8 cellular contexts compared by ENCODE assay signal in the genomic region with DNA sequence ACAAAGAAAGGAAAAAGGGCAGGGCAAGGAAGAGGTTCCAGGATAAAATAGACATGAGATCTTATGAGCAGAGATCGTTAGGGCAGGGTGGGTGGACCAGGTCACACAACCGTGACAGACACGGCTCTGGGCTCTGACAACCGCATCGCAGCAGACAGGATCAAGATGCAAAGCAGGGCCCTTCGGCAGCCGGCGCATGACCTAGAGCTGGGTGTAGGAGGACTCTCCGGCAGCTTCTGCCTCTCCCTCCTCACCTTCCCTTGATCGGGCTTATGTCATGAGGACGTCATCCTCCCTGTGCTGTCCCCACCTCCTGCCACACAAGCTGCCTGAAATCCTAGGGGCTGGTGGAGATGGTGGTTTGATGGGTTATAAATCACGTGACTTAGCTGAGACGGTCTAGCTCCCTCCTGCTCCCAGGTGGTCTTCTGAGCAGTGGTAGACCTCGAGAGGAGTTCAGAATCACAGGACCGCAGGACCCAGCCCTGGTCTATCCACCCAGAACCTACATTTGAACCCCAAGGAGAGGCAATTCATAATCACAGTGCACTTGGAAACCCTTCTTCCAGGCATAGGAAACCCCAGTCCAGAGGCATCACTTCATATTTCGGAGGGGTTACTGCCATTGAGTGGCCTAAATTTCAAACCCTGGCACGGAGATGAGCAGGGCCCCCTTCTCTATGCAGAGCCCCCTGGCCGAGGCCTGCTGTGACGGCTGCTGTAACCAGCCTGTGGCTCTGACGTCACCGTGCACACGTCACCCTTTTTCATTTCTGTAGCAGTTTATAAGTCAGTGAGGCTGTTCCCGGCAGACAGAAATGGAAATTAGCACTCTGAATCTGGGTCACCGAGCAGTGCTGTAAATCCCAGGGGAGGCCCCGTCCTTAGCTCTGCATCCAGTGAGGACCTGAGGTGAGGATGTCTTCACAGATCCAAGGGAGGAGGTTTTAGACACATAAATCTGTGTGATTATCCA. TPM values are rescaled to one million over a fixed set of nuclear protein-coding genes. Genes with fewer than 3 reads are reported as not detected.
DNase-seq lines count a peak whose midpoint lies in the region; ATAC-seq, FAIRE-seq and TF ChIP-seq lines count a peak whose summit lies in the region.

No MANE protein-coding gene starts in this region.

- H3K27ac Mint-ChIP-seq in CD8-positive, alpha-beta memory T cell, result peak overlapping the region; percentile 91 to 99 (median 98)
- H3K27ac Mint-ChIP-seq in CD14-positive monocyte, result peak overlapping the region in 1 of 7 donors; percentile 70

- H3K9me3 Mint-ChIP-seq in CD8-positive, alpha-beta memory T cell, result no peaks in the 10 kb centered on the region
- H3K9me3 Mint-ChIP-seq in CD14-positive monocyte, result peaks cover 0 to 6% (median 0%) of the 10 kb centered on the region in 7 donors

- POLR2A ChIA-PET in CD8-positive, alpha-beta memory T cell (lab: Charles Lee), result interaction anchor here (0.5 kb wide), 1 partner anchor 867 kb away, joined by 6 read pairs; no protein-coding TSS in a partner anchor
- POLR2A ChIA-PET in K562 (lab: Yijun Ruan, JAX), result no interaction called here

- H3K27me3 ChIP-seq in CD8-positive, alpha-beta memory T cell (ENCODE audit: insufficient read depth, low read length, poor library complexity, severe bottlenecking), result no peaks in the 10 kb centered on the region
- H3K27me3 ChIP-seq in K562 (ENCODE audit: control insufficient read depth in 2 of 2, insufficient read depth in 2 of 2, low read length in 2 of 2) (peaks cover 27 to 69% of the 10 kb centered on the region in 2 experiments), gastrocnemius medialis (peaks cover 0 to 5% (median 0%) of the 10 kb centered on the region in 3 donors)

- no TSS peak for BruUV-seq in K562 (replicated peaks; lab: Mats Ljungman, UMichigan)

- in situ Hi-C loops in K562 (cut with MboI), result no loop called here
- in situ Hi-C loops in gastrocnemius medialis (cut with MboI; ENCODE audit: low sequenced_read_pairs in 4 of 4), result no loop called here

- no peaks in the 10 kb centered on the region for H3K79me2 ChIP-seq in K562 (ENCODE audit: control insufficient read depth, insufficient read depth, low read length)

- H3K27me3 Mint-ChIP-seq in CD8-positive, alpha-beta memory T cell, result peaks cover 0 to 12% of the 10 kb centered on the region in 2 donors
- H3K27me3 Mint-ChIP-seq in CD14-positive monocyte (ENCODE audit: low read depth in 3 of 3), result peaks cover 0 to 2% (median 1%) of the 10 kb centered on the region in 3 donors

- H3K36me3 ChIP-seq in CD8-positive, alpha-beta memory T cell (ENCODE audit: insufficient read depth, low read length), result no peaks in the 10 kb centered on the region
- H3K36me3 ChIP-seq in K562 (ENCODE audit: control insufficient read depth, insufficient read depth, low read length), result no peaks in the 10 kb centered on the region
- no peaks in the 10 kb centered on the region for H3K36me3 ChIP-seq in gastrocnemius medialis

- intact Hi-C loops in K562 (cut with micrococcal nuclease) (no loop called here), CD14-positive monocyte (cut with micrococcal nuclease) (no loop called here), gastrocnemius medialis (cut with DNase I; ENCODE audit: low total_unique reads) (no loop called here)

- TF ChIP-seq POLR2A in K562 (conservative IDR thresholded peaks at IDR 0.05), result no peak
- no peak for TF ChIP-seq POLR2A in gastrocnemius medialis (IDR thresholded peaks at IDR 0.05)

- peaks cover 51 to 73% (median 64%) of the 10 kb centered on the region in 3 donors for H3K4me1 Mint-ChIP-seq in CD8-positive, alpha-beta memory T cell
- peaks cover 2% of the 10 kb centered on the region for H3K4me1 Mint-ChIP-seq in CD14-positive monocyte

- 3% methylated on average over 25 of the region's 25 CpGs for WGBS in K562 (ENCODE audit: insufficient coverage, low coverage, missing lambda C conversion rate)

- no peak for TF ChIP-seq EP300 in K562 (IDR thresholded peaks at IDR 0.05; ENCODE audit: low read length)

- H3K9ac ChIP-seq in K562 (ENCODE audit: insufficient read depth in 1 of 2, low read depth in 2 of 2, low read length in 2 of 2), result no peak overlapping the region

- no peak overlapping the region for H3K4me3 ChIP-seq in CD8-positive, alpha-beta memory T cell (ENCODE audit: low read length)
- no peak overlapping the region for H3K4me3 ChIP-seq in K562
- no peak overlapping the region for H3K4me3 ChIP-seq in gastrocnemius medialis

- peak; percentile 87 for ATAC-seq in GM19372 (IDR thresholded peaks at IDR 0.05; ENCODE audit: low read depth, unreplicated experiment)
- peak; percentile 86 for ATAC-seq in HG03280 (IDR thresholded peaks at IDR 0.05; ENCODE audit: unreplicated experiment)
- ATAC-seq in K562, result peak; percentile 32; the same call in 2 of the 3 replicates
- no peak for ATAC-seq in gastrocnemius medialis

- no peaks in the 10 kb centered on the region for H3K9me1 ChIP-seq in K562 (ENCODE audit: control insufficient read depth, insufficient read depth, low read length)

- no peaks in the 10 kb centered on the region for H3K9me3 ChIP-seq in CD8-positive, alpha-beta memory T cell (ENCODE audit: low read length)
- H3K9me3 ChIP-seq in K562 (replicated peaks; ENCODE audit: control insufficient read depth, insufficient read depth, low read depth, low read length), result no peaks in the 10 kb centered on the region
- H3K9me3 ChIP-seq in gastrocnemius medialis, result no peaks in the 10 kb centered on the region

- H3K4me1 ChIP-seq in CD8-positive, alpha-beta memory T cell (ENCODE audit: insufficient read depth, low read length), result peaks cover 16% of the 10 kb centered on the region
- no peaks in the 10 kb centered on the region for H3K4me1 ChIP-seq in K562 (replicated peaks in 1 of 2; ENCODE audit: control insufficient read depth in 2 of 2, insufficient read depth in 2 of 2, low read length in 2 of 2)
- no peaks in the 10 kb centered on the region for H3K4me1 ChIP-seq in gastrocnemius medialis

- no peaks in the 10 kb centered on the region; the same call in none of the 2 replicates for H4K20me1 ChIP-seq in K562 (replicated peaks; ENCODE audit: control insufficient read depth, insufficient read depth, low read length)

- no peak overlapping the region for H3K4me2 ChIP-seq in K562 (ENCODE audit: insufficient read depth, low read length)

- TF ChIP-seq CTCF in K562 (IDR thresholded peaks at IDR 0.05 in 2 of 3, conservative IDR thresholded peaks at IDR 0.05 in 1 of 3; ENCODE audit: insufficient read depth in 2 of 3, low read depth in 1 of 3, low read length in 3 of 3), result no peak
- no peak for TF ChIP-seq CTCF in CD14-positive monocyte (IDR thresholded peaks at IDR 0.05)
- no peak for TF ChIP-seq CTCF in gastrocnemius medialis (IDR thresholded peaks at IDR 0.05 in 4 of 5, conservative IDR thresholded peaks at IDR 0.05 in 1 of 5)

- H3K27ac ChIP-seq in CD8-positive, alpha-beta memory T cell (ENCODE audit: low read depth, low read length), result peak overlapping the region; percentile 70
- H3K27ac ChIP-seq in K562 (ENCODE audit: extremely low read depth, low read depth, low read length) (no peak overlapping the region), gastrocnemius medialis (no peak overlapping the region)

- CTCF ChIA-PET in CD8-positive, alpha-beta memory T cell (lab: Charles Lee), result no interaction called here
- CTCF ChIA-PET in K562 (lab: Yijun Ruan, JAX; ENCODE audit: low intra/inter-chr PET ratio), result no interaction called here

- FAIRE-seq in K562 (lab: Jason Lieb, UNC), result no peak

- DNase-seq in CD8-positive, alpha-beta memory T cell, result peak in 4 of 5 donors; percentile 56 to 77 (median 74)
- DNase-seq in K562 (ENCODE audit: extremely low read depth in 1 of 4, low spot score in 3 of 4), result no peak
- DNase-seq in NCI-H2171 (lab: John Stamatoyannopoulos, UW), result no peak
- no peak for DNase-seq in CD14-positive monocyte (ENCODE audit: low spot score)
- DNase-seq in gastrocnemius medialis, result no peak
- DNase-seq in GDM1 (lab: John Stamatoyannopoulos, UW), result no peak

- peaks cover 3 to 7% (median 5%) of the 10 kb centered on the region in 3 donors for H3K36me3 Mint-ChIP-seq in CD8-positive, alpha-beta memory T cell
- H3K36me3 Mint-ChIP-seq in CD14-positive monocyte, result no peaks in the 10 kb centered on the region

- H2AFZ ChIP-seq in K562 (ENCODE audit: low read depth, low read length), result no peak overlapping the region

- no peak for TF ChIP-seq RAD21 in K562 (CRISPR knock-in tag; conservative IDR thresholded peaks at IDR 0.05 in 1 of 2, IDR thresholded peaks at IDR 0.05 in 1 of 2)

- peak overlapping the region; percentile 64 to 98 (median 93) for H3K4me3 Mint-ChIP-seq in CD8-positive, alpha-beta memory T cell
- H3K4me3 Mint-ChIP-seq in CD14-positive monocyte, result no peak overlapping the region

RNA-seq across cellular contexts. Expression of a gene that starts 8.7 kb away (rescaled TPM):
- total RNA-seq in CD8-positive, alpha-beta memory T cell, result 1 to 10 TPM; 3.5 to 3.9 TPM
- 47.3 TPM for polyA plus RNA-seq in CD8-positive, alpha-beta memory T cell
- total RNA-seq in K562 (2011; cell fraction: chromatin; rRNA removed; ENCODE audit: low replicate concordance), result not detected in 2 replicates
- not detected in 2 replicates for total RNA-seq in K562 (2011; cell fraction: nucleolus; rRNA removed)
- total RNA-seq in K562 (2011; cell fraction: nucleoplasm; rRNA removed), result not detected in 2 replicates
- not detected in 2 replicates for total RNA-seq in K562 (2014; rRNA removed)
- not detected in 2 replicates for total RNA-seq in K562 (2014; rRNA removed; fragmentation: Illumina TruSeq; extraction: Trizol)
- not detected in 2 replicates for total RNA-seq in K562 (2015; rRNA removed; fragmentation: Illumina TruSeq; extraction: Trizol)
- total RNA-seq in K562 (2021), result not detected in 2 replicates
- polyA plus RNA-seq in K562 (2011; rRNA removed), result not detected in 2 replicates
- 0.09 TPM in 1 of 2 replicates, not detected in the other for polyA plus RNA-seq in K562 (2011; cell fraction: cytosol; rRNA removed)
- polyA plus RNA-seq in K562 (2011; cell fraction: nucleus; rRNA removed), result not detected in 2 replicates
- polyA plus RNA-seq in K562 (2012), result not detected in 2 replicates
- not detected in 2 replicates for polyA plus RNA-seq in K562 (2014; fragmentation: Illumina TruSeq; extraction: Trizol)
- polyA plus RNA-seq in K562 (2014; fragmentation: Nextera tagmentation; extraction: Ambion mirVana), result not detected
- polyA plus RNA-seq in K562 (2014; rRNA removed), result not detected in 2 replicates
- polyA minus RNA-seq in K562 (2011; rRNA and poly(A)+ RNA removed), result not detected in 2 replicates
- not detected in 2 replicates for polyA minus RNA-seq in K562 (2011; cell fraction: cytosol; rRNA and poly(A)+ RNA removed)
- not detected in 2 replicates for polyA minus RNA-seq in K562 (2011; cell fraction: nucleus; rRNA and poly(A)+ RNA removed)
- under 1 TPM; 0.07 to 0.43 TPM for polyA plus RNA-seq in CD14-positive monocyte
- not detected for total RNA-seq in gastrocnemius medialis

RNA-seq across cellular contexts. Expression of a gene that starts 43.6 kb away (rescaled TPM):
- total RNA-seq in CD8-positive, alpha-beta memory T cell, result not detected
- polyA plus RNA-seq in CD8-positive, alpha-beta memory T cell, result not detected
- total RNA-seq in K562 (2011; cell fraction: chromatin; rRNA removed; ENCODE audit: low replicate concordance), result not detected in 2 replicates
- not detected in 2 replicates for total RNA-seq in K562 (2011; cell fraction: nucleolus; rRNA removed)
- not detected in 2 replicates for total RNA-seq in K562 (2011; cell fraction: nucleoplasm; rRNA removed)
- not detected in 2 replicates for total RNA-seq in K562 (2014; rRNA removed)
- not detected in 2 replicates for total RNA-seq in K562 (2014; rRNA removed; fragmentation: Illumina TruSeq; extraction: Trizol)
- total RNA-seq in K562 (2015; rRNA removed; fragmentation: Illumina TruSeq; extraction: Trizol), result not detected in 2 replicates
- not detected in 2 replicates for total RNA-seq in K562 (2021)
- polyA plus RNA-seq in K562 (2011; rRNA removed), result not detected in 2 replicates
- not detected in 2 replicates for polyA plus RNA-seq in K562 (2011; cell fraction: cytosol; rRNA removed)
- polyA plus RNA-seq in K562 (2011; cell fraction: nucleus; rRNA removed), result not detected in 2 replicates
- 0.04 TPM in 1 of 2 replicates, not detected in the other for polyA plus RNA-seq in K562 (2012)
- polyA plus RNA-seq in K562 (2014; fragmentation: Illumina TruSeq; extraction: Trizol), result not detected in 2 replicates
- polyA plus RNA-seq in K562 (2014; fragmentation: Nextera tagmentation; extraction: Ambion mirVana), result not detected
- not detected in 2 replicates for polyA plus RNA-seq in K562 (2014; rRNA removed)
- polyA minus RNA-seq in K562 (2011; rRNA and poly(A)+ RNA removed), result not detected in 2 replicates
- not detected in 2 replicates for polyA minus RNA-seq in K562 (2011; cell fraction: cytosol; rRNA and poly(A)+ RNA removed)
- polyA minus RNA-seq in K562 (2011; cell fraction: nucleus; rRNA and poly(A)+ RNA removed), result not detected in 2 replicates
- not detected for polyA plus RNA-seq in CD14-positive monocyte
- total RNA-seq in gastrocnemius medialis, result not detected

Comparison
In these comparisons a context has a peak if more than half of its experiments do, and no peak if none do; other contexts are left out.
1. DNase-seq: peak in CD8-positive, alpha-beta memory T cell (4 of 5); none in K562 (0 of 4), NCI-H2171 (single experiment), CD14-positive monocyte (single experiment), gastrocnemius medialis (0 of 2) and GDM1 (single experiment).
2. H3K4me3 Mint-ChIP-seq: peak in CD8-positive, alpha-beta memory T cell (7 of 7); none in CD14-positive monocyte (0 of 2).
3. ATAC-seq: peak in GM19372 (single experiment), HG03280 (single experiment) and K562 (single experiment); none in gastrocnemius medialis (0 of 2).
4. RNA of a gene that starts 8.7 kb away (total RNA-seq): 3.5 to 3.9 TPM in CD8-positive, alpha-beta memory T cell; not detected in K562 and not detected in gastrocnemius medialis; every median in the first group is over 4 times any median in the second.